ENCODE assay signal across 16 cellular contexts in genomic region chr4:89681219-89681618, GRCh38.
DNase-seq lines count a peak whose midpoint lies in the region; ATAC-seq and TF ChIP-seq lines count a peak whose summit lies in the region.
"Had no signal": no experiment of that assay in that cellular context is flagged by ENCODE, and none has a peak within 500 bp of the region (broad histone marks: within the 10 kb centered on the region; RNA-seq: fewer than 3 reads in every experiment).

No MANE protein-coding gene starts in this region.

- no peak for DNase-seq in SK-N-SH
- peak; percentile 75 for DNase-seq in RWPE1 (ENCODE audit: low spot score)
- peak; percentile 64 for DNase-seq in iPS DF 19.7 (ENCODE audit: low read depth, low spot score)
- no peak for DNase-seq in GM10266 (ENCODE audit: extremely low spot score)
- no peak for DNase-seq in AG08396 (ENCODE audit: low spot score)
- DNase-seq: activated CD8-positive, alpha-beta T cell treated with anti-CD3 and anti-CD28 coated beads, Interleukin-2, amount 10 ng/mL, durations not matched to agents 7 days and 5 days; activated naive CD8-positive, alpha-beta T cell treated with anti-CD3 and anti-CD28 coated beads, Interleukin-2, amount 10 ng/mL, durations not matched to agents 7 days and 5 days; dorsolateral prefrontal cortex; naive B cell; NCI-H774; stimulated activated CD8-positive, alpha-beta memory T cell treated with anti-CD3 and anti-CD28 coated beads, Interleukin-4, amount 100 ng/mL, for 48 hours; SW 1271 had no signal

- TF ChIP-seq CTCF in SK-N-SH (IDR thresholded peaks at IDR 0.05) = no peak
- TF ChIP-seq CTCF in RWPE1 (conservative IDR thresholded peaks at IDR 0.05; ENCODE audit: low read depth) = no peak
- TF ChIP-seq CTCF in GM10266 (IDR thresholded peaks at IDR 0.05; ENCODE audit: control insufficient read depth, insufficient read depth, low read depth, missing control alignments) = no peak

- no peaks in the 10 kb centered on the region for H4K20me1 ChIP-seq in SK-N-SH (ENCODE audit: insufficient read depth)

- no peak overlapping the region for H3K4me2 ChIP-seq in SK-N-SH

- no peak for TF ChIP-seq EP300 in SK-N-SH (IDR thresholded peaks at IDR 0.05; ENCODE audit: borderline replicate concordance in 1 of 2, low read depth in 1 of 2, low read length in 1 of 2)

- H3K4me1 ChIP-seq in SK-N-SH (ENCODE audit: control insufficient read depth in 1 of 2, insufficient read depth in 2 of 2, low read depth in 1 of 2, low read length in 1 of 2) = no peaks in the 10 kb centered on the region

- H3K27ac ChIP-seq in SK-N-SH (ENCODE audit: low read depth in 2 of 2, low read length in 1 of 2) (no peak overlapping the region), RWPE1 (peak overlapping the region; percentile 65)
- H3K27ac ChIP-seq: dorsolateral prefrontal cortex, skin epidermis had no signal

- H3K27me3 ChIP-seq in SK-N-SH (ENCODE audit: insufficient read depth) = no peaks in the 10 kb centered on the region
- H3K27me3 ChIP-seq: dorsolateral prefrontal cortex had no signal

- WGBS in SK-N-SH (ENCODE audit: low lambda C conversion rate) = 89% methylated on average over 7 of the region's 8 CpGs

- H3K9me3 ChIP-seq in SK-N-SH = no peaks in the 10 kb centered on the region

- POLR2A ChIA-PET in SK-N-SH (lab: Yijun Ruan, JAX) = no interaction called here
- POLR2A ChIA-PET in RWPE1 (lab: Yijun Ruan, JAX; ENCODE audit: low non-redundant PET) = no interaction called here

- no peak for TF ChIP-seq RAD21 in SK-N-SH (IDR thresholded peaks at IDR 0.05; ENCODE audit: low read length)

- no peaks in the 10 kb centered on the region for H3K79me2 ChIP-seq in SK-N-SH (ENCODE audit: insufficient read depth)

- H3K9me2 ChIP-seq in SK-N-SH = no peaks in the 10 kb centered on the region

- H3F3A ChIP-seq in SK-N-SH (replicated peaks; ENCODE audit: insufficient read depth) = no peaks in the 10 kb centered on the region

- ATAC-seq in SK-N-SH treated with all-trans-retinoic acid at 6 μM for 48 hours (no peak), GM19397 (IDR thresholded peaks at IDR 0.05; ENCODE audit: unreplicated experiment) (no peak), GM21390 (IDR thresholded peaks at IDR 0.05; ENCODE audit: unreplicated experiment) (no peak)
- ATAC-seq: activated CD8-positive, alpha-beta T cell treated with anti-CD3 and anti-CD28 coated beads, Interleukin-2, amount 10 ng/mL, durations not matched to agents 7 days and 5 days had no signal

- no peak overlapping the region for H3K4me3 ChIP-seq in SK-N-SH (ENCODE audit: low read depth in 2 of 2, low read length in 1 of 2)
- H3K4me3 ChIP-seq: dorsolateral prefrontal cortex had no signal

- no peak overlapping the region for H3K9ac ChIP-seq in SK-N-SH

- peak overlapping the region; percentile 18 for H2AFZ ChIP-seq in SK-N-SH (ENCODE audit: low read depth)

- H3K36me3 ChIP-seq in SK-N-SH (replicated peaks in 1 of 2; ENCODE audit: control insufficient read depth in 1 of 2, insufficient read depth in 2 of 2, low read length in 1 of 2) = no peaks in the 10 kb centered on the region

- CTCF ChIA-PET in SK-N-SH (lab: Yijun Ruan, JAX) = interaction anchor here (1.0 kb wide), 1 partner anchor 24 kb away, joined by 5 read pairs; no protein-coding TSS in a partner anchor
- CTCF ChIA-PET in RWPE1 (lab: Yijun Ruan, JAX) = interaction anchor here (0.6 to 1.2 kb wide), 2 partner anchors 19 to 23 kb away, joined by 3 to 4 read pairs; no protein-coding TSS in a partner anchor

TF ChIP-seq in SK-N-SH, 30 proteins besides CTCF, POLR2A, EP300 and RAD21:
- TF ChIP-seq MEF2A (IDR thresholded peaks at IDR 0.05; ENCODE audit: borderline replicate concordance, low read depth) = no peak
- no peak for TF ChIP-seq ELF1 (IDR thresholded peaks at IDR 0.05)
- TF ChIP-seq TEAD4 (IDR thresholded peaks at IDR 0.05; ENCODE audit: borderline replicate concordance, insufficient read depth) = no peak
- no peak for TF ChIP-seq TAF1 (IDR thresholded peaks at IDR 0.05; ENCODE audit: borderline replicate concordance, low read depth, low read length)
- no peak for TF ChIP-seq NFIC (IDR thresholded peaks at IDR 0.05; ENCODE audit: borderline replicate concordance)
TF ChIP-seq in SK-N-SH: peak in this region for 0.

TF ChIP-seq in SK-N-SH treated with all-trans-retinoic acid at 6 μM for 48 hours, 23 proteins besides CTCF, POLR2A, EP300 and RAD21:
- TF ChIP-seq ARNTL (CRISPR knock-in tag; IDR thresholded peaks at IDR 0.05; ENCODE audit: borderline replicate concordance, low read depth) = no peak
- no peak for TF ChIP-seq ZFP3 (CRISPR knock-in tag; IDR thresholded peaks at IDR 0.05)
- no peak for TF ChIP-seq ZNF8 (CRISPR knock-in tag; IDR thresholded peaks at IDR 0.05)
- no peak for TF ChIP-seq TSHZ2 (CRISPR knock-in tag; IDR thresholded peaks at IDR 0.05)
- no peak for TF ChIP-seq PATZ1 (CRISPR knock-in tag; IDR thresholded peaks at IDR 0.05; ENCODE audit: borderline replicate concordance)
- no peak for TF ChIP-seq RARB (CRISPR knock-in tag; IDR thresholded peaks at IDR 0.05)
- TF ChIP-seq TCF4 (CRISPR knock-in tag; IDR thresholded peaks at IDR 0.05; ENCODE audit: borderline replicate concordance) = no peak
- TF ChIP-seq TOX (CRISPR knock-in tag; IDR thresholded peaks at IDR 0.05; ENCODE audit: borderline replicate concordance) = no peak
- no peak for TF ChIP-seq ESRRG (CRISPR knock-in tag; IDR thresholded peaks at IDR 0.05)
- no peak for TF ChIP-seq OSR1 (CRISPR knock-in tag; IDR thresholded peaks at IDR 0.05)
- TF ChIP-seq GLIS3 (CRISPR knock-in tag; IDR thresholded peaks at IDR 0.05) = no peak
- TF ChIP-seq CREB5 (CRISPR knock-in tag; IDR thresholded peaks at IDR 0.05; ENCODE audit: low read depth) = no peak

Comparison
In these comparisons a context has a peak if more than half of its experiments do, and no peak if none do; other contexts are left out.
1. DNase-seq: peak in RWPE1 (single experiment) and iPS DF 19.7 (single experiment); none in SK-N-SH (single experiment), GM10266 (single experiment) and AG08396 (single experiment).